Comparison of ENCODE assay signal across 5 cellular contexts in the genomic region with DNA sequence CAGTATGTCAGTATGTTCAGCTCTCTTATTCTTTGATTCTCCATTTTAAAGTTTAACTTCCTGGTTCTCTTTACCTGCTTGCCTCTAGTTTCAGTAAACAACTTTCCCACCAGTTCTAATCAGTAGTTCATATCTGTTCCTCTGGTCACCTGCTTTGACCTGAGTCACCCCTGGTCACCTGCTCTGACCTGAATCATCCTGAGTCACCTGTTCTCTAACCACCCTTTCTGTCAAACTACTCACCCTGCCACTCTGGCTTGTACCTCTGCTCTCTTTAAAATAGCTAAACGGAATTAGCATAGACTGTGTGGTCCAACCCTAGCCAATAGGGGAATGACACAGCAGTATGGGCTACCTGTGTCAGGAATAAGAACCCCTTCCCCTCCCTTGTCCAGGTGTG.
DNase-seq lines count a peak whose midpoint lies in the region; ATAC-seq, FAIRE-seq and TF ChIP-seq lines count a peak whose summit lies in the region.
"Not testable (repeated sequence)": the region's sequence is repeated elsewhere in the genome, so short reads cannot be mapped to it uniquely, and the experiment has no call there.

No MANE protein-coding gene starts in this region.

- peak; percentile 66 for ATAC-seq in foreskin keratinocyte

- H3K9ac ChIP-seq in astrocyte (ENCODE audit: low read length); trophoblast cell (ENCODE audit: low read length): not testable (repeated sequence)

- H3K4me1 ChIP-seq in astrocyte (ENCODE audit: insufficient read depth, low read length); foreskin keratinocyte; trophoblast cell (ENCODE audit: control insufficient read depth in 1 of 2, insufficient read depth in 2 of 2, low read length in 2 of 2): not testable (repeated sequence)

- H4K8ac ChIP-seq in trophoblast cell (ENCODE audit: low read depth, low read length), result not testable (repeated sequence)

- H3K36me3 ChIP-seq in astrocyte (ENCODE audit: insufficient read depth, low read length); trophoblast cell (ENCODE audit: control insufficient read depth in 1 of 2, insufficient read depth in 2 of 2, low read length in 2 of 2): not testable (repeated sequence)

- not testable (repeated sequence) for H3K27ac ChIP-seq in astrocyte (ENCODE audit: low read depth, low read length); foreskin keratinocyte; trophoblast cell (ENCODE audit: low read depth, low read length)

- not testable (repeated sequence) for H3K36me3 Mint-ChIP-seq in astrocyte (ENCODE audit: low read depth, unreplicated experiment)

- not testable (repeated sequence) for H4K91ac ChIP-seq in trophoblast cell (ENCODE audit: low read depth, low read length)

- not testable (repeated sequence) for TF ChIP-seq CTCF in astrocyte (IDR thresholded peaks at IDR 0.05; ENCODE audit: insufficient read depth, low read depth, low read length); foreskin keratinocyte (conservative IDR thresholded peaks at IDR 0.05)

- not testable (repeated sequence) for H3K4me3 Mint-ChIP-seq in astrocyte (ENCODE audit: unreplicated experiment)

- not testable (repeated sequence) for H3K27me3 Mint-ChIP-seq in astrocyte (ENCODE audit: low read depth, unreplicated experiment)

- H2AFZ ChIP-seq in astrocyte (ENCODE audit: low read depth, low read length); trophoblast cell (ENCODE audit: insufficient read depth, low read length, poor library complexity): not testable (repeated sequence)

- not testable (repeated sequence) for H3K27me3 ChIP-seq in astrocyte (ENCODE audit: insufficient read depth, low read length); trophoblast cell (ENCODE audit: insufficient read depth, low read length)
- peaks cover 35% of the 10 kb centered on the region for H3K27me3 ChIP-seq in foreskin keratinocyte

- not testable (repeated sequence) for H2BK5ac ChIP-seq in trophoblast cell (ENCODE audit: low read depth, low read length, poor library complexity)

- peak overlapping the region; percentile 44 for H3K27ac Mint-ChIP-seq in astrocyte (ENCODE audit: unreplicated experiment)

- not testable (repeated sequence) for H3K79me2 ChIP-seq in astrocyte (ENCODE audit: insufficient read depth, low read length); trophoblast cell (ENCODE audit: control insufficient read depth, insufficient read depth, low read length, poor library complexity)

- H3K23ac ChIP-seq in trophoblast cell (ENCODE audit: low read length), result not testable (repeated sequence)

- no CpG with 5 or more reads among the region's 1 CpG for WGBS in trophoblast cell (ENCODE audit: extremely low coverage, insufficient coverage, insufficient read length)

- H3K9me3 Mint-ChIP-seq in astrocyte (ENCODE audit: unreplicated experiment), result not testable (repeated sequence)

- H2BK12ac ChIP-seq in trophoblast cell (ENCODE audit: low read length), result not testable (repeated sequence)

- not testable (repeated sequence) for H3K4me3 ChIP-seq in astrocyte (ENCODE audit: insufficient read depth, low read depth, low read length); trophoblast cell (ENCODE audit: low read depth, low read length)

- FAIRE-seq in astrocyte (lab: Jason Lieb, UNC), result not testable (repeated sequence)

- not testable (repeated sequence) for H3K9me3 ChIP-seq in astrocyte (ENCODE audit: insufficient read depth, low read depth, low read length); trophoblast cell (ENCODE audit: insufficient read depth, low read depth, low read length)

- not testable (repeated sequence) for H2BK120ac ChIP-seq in trophoblast cell (ENCODE audit: insufficient read depth, low read length, poor library complexity)

- H4K12ac ChIP-seq in trophoblast cell (ENCODE audit: low read depth, low read length), result not testable (repeated sequence)

- not testable (repeated sequence) for H3K4ac ChIP-seq in trophoblast cell (ENCODE audit: low read depth, low read length)

- H3K4me1 Mint-ChIP-seq in astrocyte (ENCODE audit: low read depth, unreplicated experiment), result not testable (repeated sequence)

- H2AK5ac ChIP-seq in trophoblast cell (ENCODE audit: low read length), result not testable (repeated sequence)

- DNase-seq in DMS53 treated with DMSO at 0.1 percent for 48 hours (lab: John Stamatoyannopoulos, UW; ENCODE audit: unreplicated experiment) (peak; percentile 9), islet precursor cell (peak; percentile 81), trophoblast cell (peak; percentile 17 to 55)
- DNase-seq in astrocyte (ENCODE audit: low read depth); foreskin keratinocyte: not testable (repeated sequence)

- H4K20me1 ChIP-seq in astrocyte (ENCODE audit: insufficient read depth, low read length), result not testable (repeated sequence)

- not testable (repeated sequence) for H3K4me2 ChIP-seq in astrocyte (ENCODE audit: low read length); trophoblast cell (ENCODE audit: low read length)

- not testable (repeated sequence) for H3K79me1 ChIP-seq in trophoblast cell (ENCODE audit: low read length)

- H3K14ac ChIP-seq in trophoblast cell (ENCODE audit: low read length), result not testable (repeated sequence)

- not testable (repeated sequence) for H3K18ac ChIP-seq in trophoblast cell (ENCODE audit: low read length)
